1 cellular context compared by ENCODE assay signal in genomic region chr20:3239867-3240775, GRCh38.
TF ChIP-seq lines count a peak whose summit lies in the region.

No MANE protein-coding gene starts in this region.

TF ChIP-seq in HepG2, 621 proteins besides CTCF, POLR2A, EP300 and RAD21 (continued from another document and continues in another):
- TF ChIP-seq ZNF142 (CRISPR knock-in tag; IDR thresholded peaks at IDR 0.05) (no peak), ZNF609 (CRISPR knock-in tag; IDR thresholded peaks at IDR 0.05; ENCODE audit: borderline replicate concordance) (no peak), SKI (IDR thresholded peaks at IDR 0.05; ENCODE audit: partially characterized antibody) (no peak), YEATS4 (CRISPR knock-in tag; IDR thresholded peaks at IDR 0.05; ENCODE audit: borderline replicate concordance) (no peak), NFYB (CRISPR knock-in tag; IDR thresholded peaks at IDR 0.05) (no peak), JARID2 (CRISPR knock-in tag; IDR thresholded peaks at IDR 0.05; ENCODE audit: insufficient replicate concordance) (no peak), ZBTB42 (CRISPR knock-in tag; IDR thresholded peaks at IDR 0.05) (0 out of 2 replicates have a peak, but pooled peaks have one; percentile 27), ZNF329 (CRISPR knock-in tag; IDR thresholded peaks at IDR 0.05; ENCODE audit: low read depth) (no peak), ZNF672 (CRISPR knock-in tag; IDR thresholded peaks at IDR 0.05) (no peak), ZNF709 (CRISPR knock-in tag; IDR thresholded peaks at IDR 0.05) (no peak), SP1 (IDR thresholded peaks at IDR 0.05) (no peak), SP1 (CRISPR knock-in tag; IDR thresholded peaks at IDR 0.05) (no peak), KLF13 (CRISPR knock-in tag; IDR thresholded peaks at IDR 0.05) (no peak), STAG1 (CRISPR knock-in tag; IDR thresholded peaks at IDR 0.05) (no peak), ZKSCAN8 (CRISPR knock-in tag; IDR thresholded peaks at IDR 0.05; ENCODE audit: borderline replicate concordance) (peak; percentile 10; the same call in 1 of the 2 replicates), GLI4 (CRISPR knock-in tag; IDR thresholded peaks at IDR 0.05; ENCODE audit: borderline replicate concordance) (no peak), ZNF331 (CRISPR knock-in tag; IDR thresholded peaks at IDR 0.05) (no peak), ZBTB4 (CRISPR knock-in tag; IDR thresholded peaks at IDR 0.05; ENCODE audit: borderline replicate concordance) (0 out of 2 replicates have a peak, but pooled peaks have one; percentile 70), PRPF4 (IDR thresholded peaks at IDR 0.05; ENCODE audit: low read depth, low read length, poor library complexity, severe bottlenecking) (no peak), KLF9 (CRISPR knock-in tag; IDR thresholded peaks at IDR 0.05; ENCODE audit: low read depth) (no peak), ZFX (CRISPR knock-in tag; IDR thresholded peaks at IDR 0.05; ENCODE audit: low read depth) (0 out of 2 replicates have a peak, but pooled peaks have one; percentile 7), ZNF530 (CRISPR knock-in tag; IDR thresholded peaks at IDR 0.05; ENCODE audit: low read depth) (no peak), MYPOP (CRISPR knock-in tag; IDR thresholded peaks at IDR 0.05) (no peak), AKNA (CRISPR knock-in tag; IDR thresholded peaks at IDR 0.05; ENCODE audit: borderline replicate concordance) (no peak), KDM1A (CRISPR knock-in tag; IDR thresholded peaks at IDR 0.05) (no peak), ZUFSP (CRISPR knock-in tag; IDR thresholded peaks at IDR 0.05; ENCODE audit: borderline replicate concordance) (no peak), ATF6 (CRISPR knock-in tag; conservative IDR thresholded peaks at IDR 0.05) (no peak), ZBTB3 (CRISPR knock-in tag; IDR thresholded peaks at IDR 0.05; ENCODE audit: borderline replicate concordance, low read depth) (no peak), SSRP1 (CRISPR knock-in tag; IDR thresholded peaks at IDR 0.05) (no peak), MAFF (IDR thresholded peaks at IDR 0.05; ENCODE audit: low read depth, low read length) (no peak), CREM (IDR thresholded peaks at IDR 0.05) (no peak), CREM (CRISPR knock-in tag; IDR thresholded peaks at IDR 0.05) (no peak)
